In the genomic region with DNA sequence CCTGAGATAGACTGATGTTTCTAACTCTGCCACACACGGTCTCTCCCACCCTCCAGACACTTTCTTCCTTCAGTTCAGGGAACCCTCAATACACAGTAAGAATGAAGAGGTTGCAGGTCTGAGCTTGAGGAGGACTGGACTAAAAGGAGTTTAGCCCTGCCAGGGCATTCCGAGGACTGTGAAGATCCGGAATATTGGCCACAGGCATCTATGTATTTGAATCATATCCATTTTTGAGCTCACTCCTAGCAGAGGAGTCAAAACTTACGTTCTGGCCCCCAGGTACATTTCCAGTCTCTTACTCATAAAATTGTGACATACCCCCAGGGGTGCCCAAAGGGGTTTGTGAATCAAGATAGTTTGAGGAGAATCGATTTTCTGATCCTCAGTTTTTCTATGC, we compare ENCODE assay signal across 1 cellular context.
TF ChIP-seq lines count a peak whose summit lies in the region.

No MANE protein-coding gene starts in this region.

TF ChIP-seq in HEK293T, 16 proteins besides CTCF, POLR2A, EP300 and RAD21:
- TF ChIP-seq FOXM1 (IDR thresholded peaks at IDR 0.05; ENCODE audit: borderline replicate concordance) (no peak), FOXK2 (IDR thresholded peaks at IDR 0.05) (no peak), FOXA1 (IDR thresholded peaks at IDR 0.05) (no peak), TARDBP (IDR thresholded peaks at IDR 0.05) (no peak), CTBP1 (IDR thresholded peaks at IDR 0.05; ENCODE audit: borderline replicate concordance) (no peak), NFRKB (IDR thresholded peaks at IDR 0.05) (no peak), SP1 (IDR thresholded peaks at IDR 0.05) (no peak), SUZ12 (IDR thresholded peaks at IDR 0.05) (no peak), ZNF384 (IDR thresholded peaks at IDR 0.05) (no peak), HDGF (IDR thresholded peaks at IDR 0.05; ENCODE audit: borderline replicate concordance) (no peak), ARNT (IDR thresholded peaks at IDR 0.05) (no peak), ELF4 (IDR thresholded peaks at IDR 0.05) (no peak), LEF1 (IDR thresholded peaks at IDR 0.05; ENCODE audit: borderline replicate concordance) (no peak), BHLHE40 (IDR thresholded peaks at IDR 0.05; ENCODE audit: borderline replicate concordance) (no peak), L3MBTL2 (conservative IDR thresholded peaks at IDR 0.05) (no peak)
- TF ChIP-seq, protein P1, sequence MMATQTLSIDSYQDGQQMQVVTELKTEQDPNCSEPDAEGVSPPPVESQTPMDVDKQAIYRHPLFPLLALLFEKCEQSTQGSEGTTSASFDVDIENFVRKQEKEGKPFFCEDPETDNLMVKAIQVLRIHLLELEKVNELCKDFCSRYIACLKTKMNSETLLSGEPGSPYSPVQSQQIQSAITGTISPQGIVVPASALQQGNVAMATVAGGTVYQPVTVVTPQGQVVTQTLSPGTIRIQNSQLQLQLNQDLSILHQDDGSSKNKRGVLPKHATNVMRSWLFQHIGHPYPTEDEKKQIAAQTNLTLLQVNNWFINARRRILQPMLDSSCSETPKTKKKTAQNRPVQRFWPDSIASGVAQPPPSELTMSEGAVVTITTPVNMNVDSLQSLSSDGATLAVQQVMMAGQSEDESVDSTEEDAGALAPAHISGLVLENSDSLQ (IDR thresholded peaks at IDR 0.05), result no peak
